ENCODE assay signal across 8 cellular contexts in genomic region chr2:26772064-26773001, GRCh38. TPM values are rescaled to one million over a fixed set of nuclear protein-coding genes. Genes with fewer than 3 reads are reported as not detected.
DNase-seq lines count a peak whose midpoint lies in the region; ATAC-seq, FAIRE-seq and TF ChIP-seq lines count a peak whose summit lies in the region.

No MANE protein-coding gene starts in this region.

- FAIRE-seq in frontal cortex (lab: Jason Lieb, UNC): no peak

- peaks cover 14% of the 10 kb centered on the region for H3K36me3 Mint-ChIP-seq in activated CD8-positive, alpha-beta T cell treated with anti-CD3 and anti-CD28 coated beads for 36 hours (ENCODE audit: low read depth)

- H3K4me1 Mint-ChIP-seq in activated CD8-positive, alpha-beta T cell treated with anti-CD3 and anti-CD28 coated beads for 36 hours (ENCODE audit: low read depth): peaks cover 40% of the 10 kb centered on the region

- CTCF ChIA-PET in activated CD8-positive, alpha-beta T cell treated with anti-CD3 and anti-CD28 coated beads for 36 hours (lab: Charles Lee): interaction anchor here (0.7 to 1.7 kb wide), 4 partner anchors 9 to 73 kb away, joined by 3 to 7 read pairs (median 4); partner anchors contain the start of gene CENPA

- DNase-seq in A172 (ENCODE audit: low spot score) (peak; percentile 59), HuH-7.5 (ENCODE audit: low spot score) (peak; percentile 43), frontal cortex (ENCODE audit: low spot score in 2 of 2) (peak; percentile 44 to 50), posterior vena cava (ENCODE audit: low spot score) (peak; percentile 97), NCI-H774 (lab: John Stamatoyannopoulos, UW) (no peak)
- peak; percentile 54 for DNase-seq in activated CD8-positive, alpha-beta T cell treated with anti-CD3 and anti-CD28 coated beads for 36 hours

- ATAC-seq in activated CD8-positive, alpha-beta T cell treated with anti-CD3 and anti-CD28 coated beads for 36 hours: peak; percentile 66
- ATAC-seq in GM18909 (IDR thresholded peaks at IDR 0.05; ENCODE audit: poor library complexity, unreplicated experiment) (no peak), GM19324 (IDR thresholded peaks at IDR 0.05; ENCODE audit: low FRiP score, unreplicated experiment) (no peak)

- TF ChIP-seq CTCF in activated CD8-positive, alpha-beta T cell treated with anti-CD3 and anti-CD28 coated beads for 36 hours (IDR thresholded peaks at IDR 0.05): no peak

- no peaks in the 10 kb centered on the region for H3K9me3 Mint-ChIP-seq in activated CD8-positive, alpha-beta T cell treated with anti-CD3 and anti-CD28 coated beads for 36 hours

- no peak overlapping the region for H3K4me3 Mint-ChIP-seq in activated CD8-positive, alpha-beta T cell treated with anti-CD3 and anti-CD28 coated beads for 36 hours

- POLR2A ChIA-PET in activated CD8-positive, alpha-beta T cell treated with anti-CD3 and anti-CD28 coated beads for 36 hours (lab: Charles Lee): no interaction called here

- intact Hi-C loops in activated CD8-positive, alpha-beta T cell treated with anti-CD3 and anti-CD28 coated beads for 36 hours (cut with micrococcal nuclease): no loop called here
- intact Hi-C loops in posterior vena cava (cut with DNase I): no loop called here

- H3K27ac Mint-ChIP-seq in activated CD8-positive, alpha-beta T cell treated with anti-CD3 and anti-CD28 coated beads for 36 hours: peak overlapping the region; percentile 83

- H3K27me3 Mint-ChIP-seq in activated CD8-positive, alpha-beta T cell treated with anti-CD3 and anti-CD28 coated beads for 36 hours: no peaks in the 10 kb centered on the region

RNA-seq across cellular contexts. Expression of gene SLC35F6, which starts 8.2 kb away (rescaled TPM):
- 35.9 and 38.9 TPM in 2 replicates for total RNA-seq in A172 (2014; rRNA removed; shearing (Covaris generic))
- 1 to 10 TPM; 4.2 to 4.6 TPM for total RNA-seq in activated CD8-positive, alpha-beta T cell treated with anti-CD3 and anti-CD28 coated beads for 36 hours
- total RNA-seq in frontal cortex (17.5 TPM), posterior vena cava (10 to 100 TPM; 38.8 to 39.4 TPM)

RNA-seq across cellular contexts. Expression of gene CENPA, which starts 13.5 kb away (rescaled TPM):
- 35.8 and 44.3 TPM in 2 replicates for total RNA-seq in A172 (2014; rRNA removed; shearing (Covaris generic))
- total RNA-seq in activated CD8-positive, alpha-beta T cell treated with anti-CD3 and anti-CD28 coated beads for 36 hours: 10 to 100 TPM; 32.5 to 33.6 TPM
- total RNA-seq in frontal cortex (1.2 TPM), posterior vena cava (1 to 10 TPM in 1 of 2 donors, not detected in 1; 1.2 TPM)

Comparison
In these comparisons a context has a peak if more than half of its experiments do, and no peak if none do; other contexts are left out.
1. RNA of gene CENPA, which starts 13.5 kb away (total RNA-seq): 35.8 to 44.3 TPM in A172 and 32.5 to 33.6 TPM in activated CD8-positive, alpha-beta T cell treated with anti-CD3 and anti-CD28 coated beads for 36 hours; 1.2 TPM in frontal cortex (single experiment) and 1.2 TPM in posterior vena cava; every median in the first group is over 10 times any median in the second.